ENCODE assay signal across 13 cellular contexts in genomic region chr3:31622636-31623288, GRCh38.
A peak's percentile ranks its signal among the peaks of the same experiment; 100 is the strongest.
DNase-seq lines count a peak whose midpoint lies in the region; ATAC-seq, FAIRE-seq and TF ChIP-seq lines count a peak whose summit lies in the region.
"Had no signal": no experiment of that assay in that cellular context is flagged by ENCODE, and none has a peak within 500 bp of the region (broad histone marks: within the 10 kb centered on the region; RNA-seq: fewer than 3 reads in every experiment).

No MANE protein-coding gene starts in this region.

- no peak for TF ChIP-seq POLR2A in K562 (conservative IDR thresholded peaks at IDR 0.05)

- H3K9me1 ChIP-seq in K562 (ENCODE audit: control insufficient read depth, insufficient read depth, low read length) = no peaks in the 10 kb centered on the region

- peak; percentile 19 for FAIRE-seq in K562 (lab: Jason Lieb, UNC)

- H3K9me3 ChIP-seq in K562 (replicated peaks; ENCODE audit: control insufficient read depth, insufficient read depth, low read depth, low read length) = no peaks in the 10 kb centered on the region

- TF ChIP-seq CTCF in K562 (IDR thresholded peaks at IDR 0.05 in 2 of 3, conservative IDR thresholded peaks at IDR 0.05 in 1 of 3; ENCODE audit: insufficient read depth in 2 of 3, low read depth in 1 of 3, low read length in 3 of 3) = no peak
- TF ChIP-seq CTCF in CD14-positive monocyte (IDR thresholded peaks at IDR 0.05) = no peak

- in situ Hi-C loops in K562 (cut with MboI) = no loop called here

- H4K20me1 ChIP-seq in K562 (replicated peaks; ENCODE audit: control insufficient read depth, insufficient read depth, low read length) = no peaks in the 10 kb centered on the region

- H3K27me3 Mint-ChIP-seq in CD14-positive monocyte (ENCODE audit: low read depth in 3 of 3) = no peaks in the 10 kb centered on the region
- H3K27me3 Mint-ChIP-seq: activated CD8-positive, alpha-beta memory T cell treated with anti-CD3 and anti-CD28 coated beads, Interleukin-2, amount 10 ng/mL, durations not matched to agents 7 days and 5 days; activated naive CD8-positive, alpha-beta T cell treated with anti-CD3 and anti-CD28 coated beads for 36 hours had no signal

- H3K4me1 Mint-ChIP-seq in CD14-positive monocyte = peaks cover 3% of the 10 kb centered on the region

- no peak overlapping the region for H3K27ac ChIP-seq in K562 (ENCODE audit: extremely low read depth, low read depth, low read length)

- no peak for TF ChIP-seq RAD21 in K562 (CRISPR knock-in tag; conservative IDR thresholded peaks at IDR 0.05 in 1 of 2, IDR thresholded peaks at IDR 0.05 in 1 of 2)

- peak overlapping the region in 2 of 7 donors; percentile 38 to 61 for H3K27ac Mint-ChIP-seq in CD14-positive monocyte
- H3K27ac Mint-ChIP-seq: activated CD8-positive, alpha-beta memory T cell treated with anti-CD3 and anti-CD28 coated beads, Interleukin-2, amount 10 ng/mL, durations not matched to agents 7 days and 5 days; activated naive CD8-positive, alpha-beta T cell treated with anti-CD3 and anti-CD28 coated beads for 36 hours had no signal

- H3K4me3 ChIP-seq in K562 = no peak overlapping the region

- POLR2A ChIA-PET in K562 (lab: Yijun Ruan, JAX) = no interaction called here

- no peaks in the 10 kb centered on the region for H3K27me3 ChIP-seq in K562 (ENCODE audit: control insufficient read depth in 2 of 2, insufficient read depth in 2 of 2, low read length in 2 of 2)

- ATAC-seq in GM18870 (IDR thresholded peaks at IDR 0.05; ENCODE audit: unreplicated experiment) = peak; percentile 66
- ATAC-seq in GM21515 (IDR thresholded peaks at IDR 0.05; ENCODE audit: unreplicated experiment) = peak; percentile 66
- ATAC-seq in HG03097 (IDR thresholded peaks at IDR 0.05; ENCODE audit: low FRiP score, unreplicated experiment) = peak; percentile 40
- no peak for ATAC-seq in K562
- ATAC-seq: activated CD8-positive, alpha-beta memory T cell treated with anti-CD3 and anti-CD28 coated beads, Interleukin-2, amount 10 ng/mL, durations not matched to agents 7 days and 5 days had no signal

- 92% methylated on average over 4 of the region's 4 CpGs for WGBS in K562 (ENCODE audit: insufficient coverage, low coverage, missing lambda C conversion rate)

- H3K36me3 ChIP-seq in K562 (ENCODE audit: control insufficient read depth, insufficient read depth, low read length) = peaks cover 87% of the 10 kb centered on the region; the same call in 2 of the 3 replicates

- H3K4me1 ChIP-seq in K562 (replicated peaks in 1 of 2; ENCODE audit: control insufficient read depth in 2 of 2, insufficient read depth in 2 of 2, low read length in 2 of 2) = no peaks in the 10 kb centered on the region

- H3K9ac ChIP-seq in K562 (ENCODE audit: insufficient read depth in 1 of 2, low read depth in 2 of 2, low read length in 2 of 2) = no peak overlapping the region

- no peak overlapping the region for H3K4me3 Mint-ChIP-seq in CD14-positive monocyte
- H3K4me3 Mint-ChIP-seq: activated CD8-positive, alpha-beta memory T cell treated with anti-CD3 and anti-CD28 coated beads, Interleukin-2, amount 10 ng/mL, durations not matched to agents 7 days and 5 days; activated naive CD8-positive, alpha-beta T cell treated with anti-CD3 and anti-CD28 coated beads for 36 hours had no signal

- no peak overlapping the region for H2AFZ ChIP-seq in K562 (ENCODE audit: low read depth, low read length)

- intact Hi-C loops in K562 (cut with micrococcal nuclease) = no loop called here
- intact Hi-C loops in CD14-positive monocyte (cut with micrococcal nuclease) = no loop called here

- CTCF ChIA-PET in K562 (lab: Yijun Ruan, JAX; ENCODE audit: low intra/inter-chr PET ratio) = no interaction called here

- H3K4me2 ChIP-seq in K562 (ENCODE audit: insufficient read depth, low read length) = no peak overlapping the region

- no peak for DNase-seq in K562 (ENCODE audit: extremely low read depth in 1 of 4, low spot score in 3 of 4)
- no peak for DNase-seq in AG08396 (ENCODE audit: low spot score)
- DNase-seq in CD14-positive monocyte (ENCODE audit: low spot score) = no peak
- no peak for DNase-seq in stimulated activated CD4-positive, alpha-beta T cell treated with anti-CD3 and anti-CD28 coated beads, Interleukin-2, amount 100 ng/mL, for 48 hours
- no peak for DNase-seq in RKO (ENCODE audit: low spot score)
- DNase-seq: activated CD8-positive, alpha-beta memory T cell treated with anti-CD3 and anti-CD28 coated beads, Interleukin-2, amount 10 ng/mL, durations not matched to agents 7 days and 5 days; activated naive CD8-positive, alpha-beta T cell treated with anti-CD3 and anti-CD28 coated beads for 36 hours; NCI-H2081 treated with DMSO at 0.1 percent for 48 hours; OCI-M1; retina had no signal

- no peaks in the 10 kb centered on the region for H3K79me2 ChIP-seq in K562 (ENCODE audit: control insufficient read depth, insufficient read depth, low read length)

- no peaks in the 10 kb centered on the region for H3K9me3 Mint-ChIP-seq in CD14-positive monocyte
- H3K9me3 Mint-ChIP-seq: activated naive CD8-positive, alpha-beta T cell treated with anti-CD3 and anti-CD28 coated beads for 36 hours had no signal

- H3K36me3 Mint-ChIP-seq in CD14-positive monocyte = peaks cover 72 to 85% of the 10 kb centered on the region in 2 donors

- no peak for TF ChIP-seq EP300 in K562 (IDR thresholded peaks at IDR 0.05; ENCODE audit: low read length)

- no TSS peak for BruUV-seq in K562 (replicated peaks; lab: Mats Ljungman, UMichigan)

TF ChIP-seq in K562, 482 proteins besides CTCF, POLR2A, EP300 and RAD21 (continues in another document):
- TF ChIP-seq PHF21A (IDR thresholded peaks at IDR 0.05; ENCODE audit: borderline replicate concordance, low read depth) = no peak
- no peak for TF ChIP-seq MITF (IDR thresholded peaks at IDR 0.05)
- TF ChIP-seq TCF7L2 (IDR thresholded peaks at IDR 0.05; ENCODE audit: low read depth, low read length) = no peak
- TF ChIP-seq ZNF184 (CRISPR knock-in tag; IDR thresholded peaks at IDR 0.05) = no peak
- TF ChIP-seq, protein P1, sequence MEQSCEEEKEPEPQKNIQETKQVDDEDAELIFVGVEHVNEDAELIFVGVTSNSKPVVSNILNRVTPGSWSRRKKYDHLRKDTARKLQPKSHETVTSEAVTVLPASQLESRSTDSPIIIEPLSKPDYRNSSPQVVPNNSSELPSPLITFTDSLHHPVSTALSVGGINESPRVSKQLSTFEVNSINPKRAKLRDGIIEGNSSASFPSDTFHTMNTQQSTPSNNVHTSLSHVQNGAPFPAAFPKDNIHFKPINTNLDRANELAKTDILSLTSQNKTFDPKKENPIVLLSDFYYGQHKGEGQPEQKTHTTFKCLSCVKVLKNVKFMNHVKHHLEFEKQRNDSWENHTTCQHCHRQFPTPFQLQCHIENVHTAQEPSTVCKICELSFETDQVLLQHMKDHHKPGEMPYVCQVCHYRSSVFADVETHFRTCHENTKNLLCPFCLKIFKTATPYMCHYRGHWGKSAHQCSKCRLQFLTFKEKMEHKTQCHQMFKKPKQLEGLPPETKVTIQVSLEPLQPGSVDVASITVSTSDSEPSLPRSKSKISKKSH (CRISPR knock-in tag; IDR thresholded peaks at IDR 0.05) = no peak
- no peak for TF ChIP-seq MCM7 (IDR thresholded peaks at IDR 0.05)
- TF ChIP-seq CREB1 (IDR thresholded peaks at IDR 0.05) = no peak
- no peak for TF ChIP-seq CREB1 (CRISPR knock-in tag; IDR thresholded peaks at IDR 0.05)
- TF ChIP-seq NUFIP1 (IDR thresholded peaks at IDR 0.05; ENCODE audit: partially characterized antibody) = no peak
- TF ChIP-seq ILF3 (IDR thresholded peaks at IDR 0.05; ENCODE audit: borderline replicate concordance) = no peak
- no peak for TF ChIP-seq ID3 (CRISPR knock-in tag; IDR thresholded peaks at IDR 0.05)
- TF ChIP-seq ID3 (tag; IDR thresholded peaks at IDR 0.05) = no peak
- no peak for TF ChIP-seq BRD9 (IDR thresholded peaks at IDR 0.05; ENCODE audit: low read depth, partially characterized antibody)
- TF ChIP-seq CBFA2T3 (IDR thresholded peaks at IDR 0.05) = no peak
- TF ChIP-seq ZNF311 (CRISPR knock-in tag; IDR thresholded peaks at IDR 0.05) = no peak
- TF ChIP-seq RBM17 (IDR thresholded peaks at IDR 0.05; ENCODE audit: borderline replicate concordance, low read depth, low read length) = no peak
- no peak for TF ChIP-seq NCOA2 (IDR thresholded peaks at IDR 0.05; ENCODE audit: partially characterized antibody in 2 of 2)
- TF ChIP-seq ATF6 (CRISPR knock-in tag; IDR thresholded peaks at IDR 0.05) = no peak
